ENCODE assay signal across 8 cellular contexts in the genomic region with DNA sequence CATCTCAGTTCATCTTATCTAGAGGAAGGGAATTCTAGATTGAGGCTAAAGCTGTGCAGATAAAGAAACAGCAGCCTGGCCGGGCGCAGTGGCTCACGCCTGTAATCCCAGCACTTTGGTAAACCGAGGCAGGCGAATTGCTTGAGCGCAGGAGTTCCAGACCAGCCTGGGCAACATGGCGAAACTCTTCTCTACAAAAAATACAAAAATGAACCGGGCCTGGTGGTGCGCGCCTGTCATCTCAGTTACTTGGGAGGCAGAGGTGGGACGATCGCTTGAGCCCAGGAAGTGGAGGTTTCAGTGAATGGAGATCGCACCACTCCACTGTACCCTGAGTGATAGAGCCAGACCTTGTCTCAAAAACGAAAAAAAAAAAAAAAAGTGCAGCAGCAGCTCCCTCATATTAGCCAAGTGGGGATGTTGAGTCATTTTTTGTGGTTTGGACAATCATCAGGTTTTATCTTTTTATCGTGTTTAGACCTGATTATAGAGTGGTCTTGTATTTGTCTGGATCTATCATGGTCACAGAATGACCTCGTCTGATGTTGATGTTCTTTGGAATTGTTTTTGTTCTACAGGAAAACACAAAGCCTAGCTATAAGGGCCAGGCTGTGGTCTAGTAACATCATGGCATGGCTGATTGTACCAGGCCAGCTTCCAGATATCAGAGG. TPM values are rescaled to one million over a fixed set of nuclear protein-coding genes. Genes with fewer than 3 reads are reported as not detected.
DNase-seq lines count a peak whose midpoint lies in the region; ATAC-seq, FAIRE-seq and TF ChIP-seq lines count a peak whose summit lies in the region.

No MANE protein-coding gene starts in this region.

- peak overlapping the region; percentile 97 for H3K9ac ChIP-seq in BLaER1

- H3K27me3 ChIP-seq in BLaER1: no peaks in the 10 kb centered on the region

- peak overlapping the region; percentile 96 for H3K27ac ChIP-seq in BLaER1
- peak overlapping the region; percentile 90 for H3K27ac ChIP-seq in KOPT-K1 (ENCODE audit: low read depth, low read length, poor library complexity, severe bottlenecking)

- no peak for ATAC-seq in naive thymus-derived CD8-positive, alpha-beta T cell
- no peak for ATAC-seq in HG02610 (IDR thresholded peaks at IDR 0.05; ENCODE audit: unreplicated experiment)

- no peak for FAIRE-seq in GM12892 (lab: Jason Lieb, UNC)

- H3K27ac Mint-ChIP-seq in naive thymus-derived CD8-positive, alpha-beta T cell: peak overlapping the region; percentile 98 to 100 (median 99)

- H4K20me1 ChIP-seq in BLaER1: peaks cover 29% of the 10 kb centered on the region

- TF ChIP-seq CTCF in choroid plexus epithelial cell (conservative IDR thresholded peaks at IDR 0.05; ENCODE audit: low read depth, low read length): no peak

- H3K9me3 ChIP-seq in BLaER1 (no peaks in the 10 kb centered on the region), KOPT-K1 (ENCODE audit: insufficient read depth, low read length, poor library complexity, severe bottlenecking) (no peaks in the 10 kb centered on the region)

- no peaks in the 10 kb centered on the region for H3K9me3 Mint-ChIP-seq in naive thymus-derived CD8-positive, alpha-beta T cell

- H3K4me3 ChIP-seq in BLaER1 (peak overlapping the region; percentile 99), choroid plexus epithelial cell (ENCODE audit: low read depth, low read length) (peak overlapping the region; percentile 85)

- POLR2A ChIA-PET in naive thymus-derived CD8-positive, alpha-beta T cell (lab: Charles Lee): interaction anchor here (0.5 to 3.7 kb wide), 17 partner anchors 9 to 951 kb away, joined by 3 to 43 read pairs (median 7); a partner anchor contains a TSS

- no peaks in the 10 kb centered on the region for H3K36me3 Mint-ChIP-seq in naive thymus-derived CD8-positive, alpha-beta T cell

- DNase-seq in choroid plexus epithelial cell (ENCODE audit: low read depth) (peak; percentile 56), DMS 273 (lab: John Stamatoyannopoulos, UW; ENCODE audit: unreplicated experiment) (no peak), GM12892 (ENCODE audit: insufficient read length) (no peak), ureter (ENCODE audit: low spot score) (no peak)
- DNase-seq in naive thymus-derived CD8-positive, alpha-beta T cell: no peak

- H3K4me2 ChIP-seq in BLaER1: peak overlapping the region; percentile 96

- H3K4me1 ChIP-seq in BLaER1: peaks cover 31% of the 10 kb centered on the region

- H3K27me3 Mint-ChIP-seq in naive thymus-derived CD8-positive, alpha-beta T cell: no peaks in the 10 kb centered on the region

- H3K36me3 ChIP-seq in BLaER1 (no peaks in the 10 kb centered on the region), KOPT-K1 (ENCODE audit: insufficient read depth, low read length) (no peaks in the 10 kb centered on the region)

- TF ChIP-seq POLR2A in GM12892 (IDR thresholded peaks at IDR 0.05; ENCODE audit: low read depth, low read length): no peak

- peaks cover 25 to 41% (median 39%) of the 10 kb centered on the region in 4 donors for H3K4me1 Mint-ChIP-seq in naive thymus-derived CD8-positive, alpha-beta T cell

- peak overlapping the region; percentile 93 to 100 (median 97) for H3K4me3 Mint-ChIP-seq in naive thymus-derived CD8-positive, alpha-beta T cell

RNA-seq across cellular contexts. Expression of a gene that starts 1.5 kb away (rescaled TPM):
- total RNA-seq in naive thymus-derived CD8-positive, alpha-beta T cell: 10 to 100 TPM; 36.9 to 39.5 TPM
- 10 to 100 TPM; 13.5 to 18.3 (median 16.2) TPM for polyA plus RNA-seq in naive thymus-derived CD8-positive, alpha-beta T cell
- 24.9 TPM for polyA plus RNA-seq in GM12892 (2012; ENCODE audit: missing spikeins)
- 64.2 TPM for total RNA-seq in ureter
